Comparison of ENCODE assay signal across 22 cellular contexts in the genomic region with DNA sequence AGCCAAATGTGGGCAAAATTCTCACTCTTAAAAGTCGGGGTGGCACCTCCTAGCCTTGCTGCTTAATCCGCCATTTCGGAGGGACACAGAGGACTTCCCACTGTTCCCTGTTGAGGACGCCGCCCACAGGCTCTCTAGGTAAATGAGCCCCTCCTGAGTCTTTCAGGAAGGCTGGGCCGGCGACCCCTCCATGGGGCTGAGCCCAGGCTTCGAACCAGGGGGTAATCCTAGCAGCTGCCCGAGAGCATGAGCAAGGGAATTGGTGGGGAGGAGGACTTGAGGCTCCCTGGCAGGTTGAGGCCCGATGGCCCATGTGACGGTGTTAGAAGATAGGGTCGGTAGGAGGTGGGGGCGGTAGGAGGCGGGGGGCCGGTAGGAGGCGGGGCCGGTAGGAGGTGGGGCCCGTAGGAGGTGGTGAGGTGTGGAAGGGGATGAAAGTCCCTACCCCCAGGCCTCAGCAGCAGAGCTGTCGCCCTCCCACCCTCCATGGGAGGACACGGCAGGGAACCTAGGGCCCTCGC.
"Had no signal": no experiment of that assay in that cellular context is flagged by ENCODE, and none has a peak within 500 bp of the region (broad histone marks: within the 10 kb centered on the region; RNA-seq: fewer than 3 reads in every experiment).

No MANE protein-coding gene starts in this region.

- FAIRE-seq: pancreas had no signal

- ATAC-seq: activated CD4-positive, alpha-beta T cell treated with anti-CD3 and anti-CD28 coated beads for 36 hours; activated T-helper 17 cell treated with anti-CD3 and anti-CD28 coated beads, Interleukin-2, amount 50 U/mL, for 72 hours; foreskin keratinocyte; left ventricle myocardium superior; pancreas; psoas muscle had no signal

- H3K27ac ChIP-seq: coronary artery, foreskin keratinocyte, hepatocyte, pancreas, psoas muscle, right atrium auricular region, tibial artery had no signal

- H3K4me3 ChIP-seq: coronary artery, hepatocyte, pancreas, psoas muscle, right atrium auricular region, tibial artery had no signal

- H3K27me3 ChIP-seq: hepatocyte, pancreas, right atrium auricular region, tibial artery had no signal

- DNase-seq: activated CD4-positive, alpha-beta T cell treated with anti-CD3 and anti-CD28 coated beads for 36 hours; activated CD4-positive, alpha-beta T cell treated with anti-CD3 and anti-CD28 coated beads, Interleukin-2, amount 50 U/mL, for 4 hours; activated CD8-positive, alpha-beta memory T cell treated with anti-CD3 and anti-CD28 coated beads for 24 hours; activated CD8-positive, alpha-beta memory T cell treated with anti-CD3 and anti-CD28 coated beads, Interleukin-2, amount 50 U/mL, for 4 hours; activated naive CD4-positive, alpha-beta T cell; activated T-cell treated with anti-CD3 and anti-CD28 coated beads, Interleukin-2, amount 50 U/mL, for 24 hours; amniotic stem cell; cerebellar nuclear complex; erythroblast; foreskin keratinocyte; left ventricle myocardium superior; mammary epithelial cell; natural killer cell; pancreas; psoas muscle; stimulated activated CD4-positive, alpha-beta T cell treated with anti-CD3 and anti-CD28 coated beads, Interleukin-4, amount 100 ng/mL, for 24 hours; substantia nigra; tibial artery had no signal

- H3K9me3 ChIP-seq: pancreas, psoas muscle, right atrium auricular region, tibial artery had no signal

- H3K4me1 ChIP-seq: foreskin keratinocyte, psoas muscle had no signal

- H2AFZ ChIP-seq: hepatocyte had no signal

- H3K4me2 ChIP-seq: hepatocyte had no signal
